In the genomic region with DNA sequence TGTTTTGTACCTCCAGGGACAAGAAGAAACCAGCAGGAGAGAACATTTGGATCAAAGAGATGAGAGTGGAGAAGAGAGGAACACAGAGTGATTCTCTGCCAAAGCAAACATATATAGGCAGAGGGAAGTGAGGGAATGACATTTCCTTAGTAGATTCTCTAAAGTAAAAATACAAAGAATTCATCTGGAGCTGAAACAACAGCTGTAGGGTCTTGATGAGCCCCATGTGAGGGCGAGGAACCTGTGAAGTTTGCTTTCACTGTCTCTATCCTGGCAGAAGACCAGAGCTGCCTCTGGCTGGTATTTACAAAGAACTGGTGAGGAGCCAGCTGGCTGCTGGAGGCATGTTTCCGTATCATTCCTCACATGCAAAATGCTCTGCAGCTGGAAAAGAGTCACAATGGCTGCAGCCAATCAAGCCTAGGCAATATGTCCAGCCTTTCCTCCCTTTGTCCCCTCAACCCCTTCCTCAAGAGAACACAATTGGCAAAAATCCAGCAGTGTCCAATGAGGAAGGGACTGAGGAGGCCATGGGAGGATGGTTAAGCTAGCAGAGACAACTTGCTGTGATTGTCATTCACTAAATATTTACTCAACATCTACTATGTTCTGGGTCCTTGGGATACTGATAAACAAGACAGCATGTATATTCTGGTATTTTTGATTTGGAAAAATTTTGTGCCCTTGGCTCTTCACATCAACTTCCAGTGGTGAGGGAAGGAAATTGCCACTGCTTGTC, we compare ENCODE assay signal across 9 cellular contexts.
DNase-seq lines count a peak whose midpoint lies in the region; ATAC-seq and TF ChIP-seq lines count a peak whose summit lies in the region.
"Had no signal": no experiment of that assay in that cellular context is flagged by ENCODE, and none has a peak within 500 bp of the region (broad histone marks: within the 10 kb centered on the region; RNA-seq: fewer than 3 reads in every experiment).

No MANE protein-coding gene starts in this region.

- H3K4me1 ChIP-seq in esophagus squamous epithelium = peaks cover 5 to 27% (median 15%) of the 10 kb centered on the region in 3 donors
- H3K4me1 ChIP-seq in neuronal stem cell (ENCODE audit: control insufficient read depth in 2 of 2, insufficient read depth in 1 of 2, low read depth in 1 of 2, low read length in 2 of 2) = peaks cover 0 to 15% of the 10 kb centered on the region in 2 donors

- no peak for TF ChIP-seq POLR2A in esophagus squamous epithelium (IDR thresholded peaks at IDR 0.05)

- DNase-seq in Ammon's horn (ENCODE audit: low spot score) (peak; percentile 57), NCI-H510A treated with DMSO at 0.1 percent for 48 hours (lab: John Stamatoyannopoulos, UW) (peak; percentile 62), esophagus squamous epithelium (lab: John Stamatoyannopoulos, UW) (no peak), neuronal stem cell (ENCODE audit: low spot score) (no peak), WERI-Rb-1 (no peak), NOMO-1 treated with DMSO at 0.1 percent for 48 hours (lab: John Stamatoyannopoulos, UW; ENCODE audit: unreplicated experiment) (no peak)
- DNase-seq: activated naive CD8-positive, alpha-beta T cell treated with anti-CD3 and anti-CD28 coated beads, Interleukin-2, amount 10 ng/mL, durations not matched to agents 7 days and 5 days had no signal

- no peak overlapping the region for H3K9ac ChIP-seq in neuronal stem cell (ENCODE audit: low read depth, low read length, poor library complexity)

- no peak overlapping the region for H3K4ac ChIP-seq in neuronal stem cell (ENCODE audit: low read length)

- no peak for TF ChIP-seq CTCF in esophagus squamous epithelium (IDR thresholded peaks at IDR 0.05)
- no peak for TF ChIP-seq CTCF in WERI-Rb-1 (IDR thresholded peaks at IDR 0.05; ENCODE audit: low read depth, low read length)

- no peak overlapping the region for H3K14ac ChIP-seq in neuronal stem cell (ENCODE audit: low read length)

- H3K18ac ChIP-seq in neuronal stem cell (ENCODE audit: low read length) = no peak overlapping the region

- H2BK120ac ChIP-seq in neuronal stem cell (ENCODE audit: low read depth, low read length) = no peak overlapping the region

- H3K4me3 ChIP-seq in esophagus squamous epithelium (peak overlapping the region in 1 of 4 donors; percentile 0), neuronal stem cell (ENCODE audit: low read length in 2 of 2) (no peak overlapping the region), WERI-Rb-1 (ENCODE audit: low read depth, low read length) (no peak overlapping the region)

- no peak overlapping the region for H4K91ac ChIP-seq in neuronal stem cell (ENCODE audit: low read depth, low read length, poor library complexity)

- H2BK12ac ChIP-seq in neuronal stem cell (ENCODE audit: low read length) = no peak overlapping the region

- peak overlapping the region in 3 of 4 donors; percentile 22 to 55 (median 38) for H3K27ac ChIP-seq in esophagus squamous epithelium
- no peak overlapping the region for H3K27ac ChIP-seq in neuronal stem cell (replicated peaks; ENCODE audit: low read length)
- no peak overlapping the region for H3K27ac ChIP-seq in WERI-Rb-1

- H3K36me3 ChIP-seq in esophagus squamous epithelium (no peaks in the 10 kb centered on the region), neuronal stem cell (replicated peaks in 1 of 2; ENCODE audit: control insufficient read depth in 2 of 2, insufficient read depth in 2 of 2, low read length in 2 of 2) (no peaks in the 10 kb centered on the region), WERI-Rb-1 (no peaks in the 10 kb centered on the region)

- no peak overlapping the region for H2BK15ac ChIP-seq in neuronal stem cell (ENCODE audit: low read length)

- H3K4me2 ChIP-seq in neuronal stem cell (ENCODE audit: insufficient read depth, low read length, poor library complexity, severe bottlenecking) = no peak overlapping the region

- peaks cover 1% of the 10 kb centered on the region for H3K79me1 ChIP-seq in neuronal stem cell (ENCODE audit: low read depth, low read length)

- H3K27me3 ChIP-seq in esophagus squamous epithelium (no peaks in the 10 kb centered on the region), neuronal stem cell (ENCODE audit: control insufficient read depth in 3 of 3, insufficient read depth in 3 of 3, low read depth in 1 of 3, low read length in 3 of 3) (no peaks in the 10 kb centered on the region), WERI-Rb-1 (ENCODE audit: insufficient read depth, low read depth, severe bottlenecking) (no peaks in the 10 kb centered on the region)

- 21 to 27% methylated on average over 2 of the region's 2 CpGs for WGBS in esophagus squamous epithelium, 2 donors
- no CpG with 5 or more reads among the region's 2 CpGs for WGBS in neuronal stem cell (ENCODE audit: extremely low coverage in 2 of 2, insufficient read length in 2 of 2, insufficient replicate concordance in 1 of 2), 2 donors

- intact Hi-C loops in esophagus squamous epithelium (cut with DNase I) = no loop called here

- H2AFZ ChIP-seq in neuronal stem cell (ENCODE audit: low read length) = peak overlapping the region; percentile 62

- ATAC-seq in GM19023 (IDR thresholded peaks at IDR 0.05; ENCODE audit: unreplicated experiment) (no peak), GM21515 (IDR thresholded peaks at IDR 0.05; ENCODE audit: unreplicated experiment) (no peak)

- no peak overlapping the region for H2BK5ac ChIP-seq in neuronal stem cell (ENCODE audit: low read length)

- no peaks in the 10 kb centered on the region for H3K9me3 ChIP-seq in esophagus squamous epithelium
- H3K9me3 ChIP-seq in neuronal stem cell (replicated peaks in 1 of 2; ENCODE audit: control insufficient read depth in 2 of 2, insufficient read depth in 1 of 2, low read depth in 1 of 2, low read length in 2 of 2) = no peaks in the 10 kb centered on the region
- no peaks in the 10 kb centered on the region for H3K9me3 ChIP-seq in WERI-Rb-1 (ENCODE audit: severe bottlenecking)

- H4K8ac ChIP-seq in neuronal stem cell (ENCODE audit: low read depth, low read length) = no peak overlapping the region

- no peak overlapping the region for H2AK5ac ChIP-seq in neuronal stem cell (ENCODE audit: low read depth, low read length)

- H3K23ac ChIP-seq in neuronal stem cell (ENCODE audit: low read depth, low read length, poor library complexity) = no peak overlapping the region

Comparison
In these comparisons a context has a peak if more than half of its experiments do, and no peak if none do; other contexts are left out.
1. DNase-seq: peak in Ammon's horn (single experiment) and NCI-H510A treated with DMSO at 0.1 percent for 48 hours (single experiment); none in esophagus squamous epithelium (single experiment), neuronal stem cell (single experiment), WERI-Rb-1 (single experiment) and NOMO-1 treated with DMSO at 0.1 percent for 48 hours (single experiment).
2. H3K27ac ChIP-seq: peak in esophagus squamous epithelium (3 of 4); none in neuronal stem cell (single experiment) and WERI-Rb-1 (single experiment).